ENCODE assay signal across 15 cellular contexts in the genomic region with DNA sequence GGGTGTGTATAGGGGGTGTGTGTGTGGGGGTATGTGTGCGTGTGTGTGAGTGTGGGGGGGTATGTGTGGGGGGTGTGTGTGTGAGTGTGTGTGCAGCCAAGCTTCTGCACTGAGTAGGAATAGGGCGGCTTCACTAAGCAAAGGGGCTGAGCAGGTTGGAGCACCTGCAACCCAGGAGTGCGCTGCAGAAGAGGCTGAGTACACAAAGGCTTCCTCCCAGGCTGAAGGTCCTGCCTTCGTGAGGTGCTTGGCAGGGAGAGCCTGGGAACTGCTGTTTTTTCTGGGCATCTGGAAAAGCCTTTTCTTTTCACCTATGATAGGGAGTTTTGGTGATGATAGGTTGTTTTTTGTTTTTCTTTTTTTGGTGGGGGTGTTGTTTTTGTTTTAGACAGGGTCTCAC.
"Had no signal": no experiment of that assay in that cellular context is flagged by ENCODE, and none has a peak within 500 bp of the region (broad histone marks: within the 10 kb centered on the region; RNA-seq: fewer than 3 reads in every experiment).

No MANE protein-coding gene starts in this region.

- H3K27me3 ChIP-seq: colonic mucosa had no signal

- H3K9me3 ChIP-seq: colonic mucosa had no signal

- H3K4me1 ChIP-seq: colonic mucosa, sigmoid colon, transverse colon had no signal

- H3K27ac ChIP-seq: colonic mucosa, esophagus squamous epithelium, sigmoid colon, transverse colon had no signal

- H3K4me3 ChIP-seq: colonic mucosa, esophagus squamous epithelium, sigmoid colon, transverse colon had no signal

- H3K36me3 ChIP-seq: colonic mucosa, esophagus squamous epithelium, sigmoid colon, transverse colon had no signal

- DNase-seq: activated B cell treated with CpG ODN at 0.5 μM for 24 hours; activated CD4-positive, alpha-beta T cell treated with anti-CD3 and anti-CD28 coated beads, Interleukin-2, amount 10 ng/mL, durations not matched to agents 7 days and 5 days; activated CD8-positive, alpha-beta memory T cell treated with anti-CD3 and anti-CD28 coated beads for 24 hours; activated naive CD4-positive, alpha-beta T cell treated with anti-CD3 and anti-CD28 coated beads, Interleukin-2, amount 10 ng/mL, durations not matched to agents 7 days and 5 days; caudate nucleus; colonic mucosa; esophagus squamous epithelium; foreskin fibroblast; mesendoderm; occipital lobe; sigmoid colon; stimulated activated CD4-positive, alpha-beta T cell treated with anti-CD3 and anti-CD28 coated beads, Interleukin-2, amount 100 ng/mL, for 24 hours; stimulated activated naive CD4-positive, alpha-beta T cell; substantia nigra; transverse colon had no signal
